ENCODE assay signal across 1 cellular context in the genomic region with DNA sequence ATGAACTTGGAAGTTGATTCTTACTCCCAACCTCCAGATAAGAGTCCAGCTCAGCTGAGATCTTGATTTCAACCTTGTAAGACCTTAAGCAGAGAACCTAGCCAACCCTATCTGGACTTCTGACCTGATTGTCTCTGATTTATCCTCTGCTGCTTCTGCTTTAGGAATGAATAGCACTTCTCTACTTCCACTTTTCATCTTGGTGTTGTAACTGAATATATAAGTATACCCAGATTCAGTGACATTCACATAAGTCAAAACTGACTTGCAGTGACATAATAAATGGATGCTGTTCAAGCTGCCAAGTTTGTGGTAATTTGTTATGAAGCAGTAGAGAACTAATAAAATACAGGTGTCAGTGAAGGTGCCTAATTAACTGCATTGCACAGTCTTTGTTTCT.
TF ChIP-seq lines count a peak whose summit lies in the region.

No MANE protein-coding gene starts in this region.

TF ChIP-seq in GM12891, 5 proteins besides CTCF, POLR2A, EP300 and RAD21 (continued from another document):
- TF ChIP-seq SPI1 (IDR thresholded peaks at IDR 0.05; ENCODE audit: low read depth, low read length), result peak; percentile 45
